ENCODE assay signal across 34 cellular contexts in genomic region chr15:71697999-71698398, GRCh38.
"Had no signal": no experiment of that assay in that cellular context is flagged by ENCODE, and none has a peak within 500 bp of the region (broad histone marks: within the 10 kb centered on the region; RNA-seq: fewer than 3 reads in every experiment).

No MANE protein-coding gene starts in this region.

- H3K27ac ChIP-seq: PC-9, RWPE1, SJSA1, WERI-Rb-1 had no signal

- H3K36me3 Mint-ChIP-seq: activated CD8-positive, alpha-beta memory T cell treated with anti-CD3 and anti-CD28 coated beads, Interleukin-2, amount 10 ng/mL, durations not matched to agents 7 days and 5 days; activated naive CD4-positive, alpha-beta T cell treated with anti-CD3 and anti-CD28 coated beads, Interleukin-2, amount 10 ng/mL, durations not matched to agents 7 days and 5 days; activated naive CD8-positive, alpha-beta T cell; brain had no signal

- H3K36me3 ChIP-seq: MG63, SJSA1, WERI-Rb-1 had no signal

- H3K4me3 ChIP-seq: MG63, PC-9, SJSA1 had no signal

- DNase-seq: activated CD4-positive, alpha-beta memory T cell treated with anti-CD3 and anti-CD28 coated beads, Interleukin-2, amount 10 ng/mL, durations not matched to agents 7 days and 5 days; activated CD4-positive, alpha-beta T cell treated with anti-CD3 and anti-CD28 coated beads for 1 hour; activated CD4-positive, alpha-beta T cell treated with anti-CD3 and anti-CD28 coated beads for 48 hours; activated CD4-positive, CD25-positive, alpha-beta regulatory T cell; activated CD8-positive, alpha-beta memory T cell treated with anti-CD3 and anti-CD28 coated beads for 24 hours; activated CD8-positive, alpha-beta memory T cell treated with anti-CD3 and anti-CD28 coated beads, Interleukin-2, amount 10 ng/mL, durations not matched to agents 7 days and 5 days; activated CD8-positive, alpha-beta memory T cell treated with anti-CD3 and anti-CD28 coated beads, Interleukin-2, amount 50 U/mL, for 48 hours; activated effector memory CD4-positive, alpha-beta T cell treated with Interleukin-2 at 50 U/mL for 16 hours; activated naive CD4-positive, alpha-beta T cell treated with anti-CD3 and anti-CD28 coated beads, Interleukin-2, amount 10 ng/mL, durations not matched to agents 7 days and 5 days; activated naive CD8-positive, alpha-beta T cell treated with anti-CD3 and anti-CD28 coated beads, Interleukin-2, amount 50 U/mL, for 24 hours; activated T-cell treated with anti-CD3 and anti-CD28 coated beads, Interleukin-2, amount 50 U/mL, for 48 hours; anterior cingulate cortex; caudate nucleus; cerebellar nuclear complex; Kasumi-1; KG1; MG63; NCI-H1048; NCI-H1436 treated with DMSO at 0.1 percent for 48 hours; NCI-H1694 treated with DMSO at 0.1 percent for 48 hours; NCI-H2029; NCI-H2107; NCI-H226; NCI-H510A; NCI-H526; PC-9; SHP77; SK-N-SH; T-helper 17 cell; WERI-Rb-1 had no signal

- ATAC-seq: activated CD8-positive, alpha-beta memory T cell treated with anti-CD3 and anti-CD28 coated beads, Interleukin-2, amount 10 ng/mL, durations not matched to agents 7 days and 5 days; activated naive CD8-positive, alpha-beta T cell treated with anti-CD3 and anti-CD28 coated beads, Interleukin-2, amount 50 U/mL, for 24 hours; T-helper 17 cell had no signal

- H3K27ac Mint-ChIP-seq: activated CD4-positive, alpha-beta memory T cell treated with anti-CD3 and anti-CD28 coated beads, Interleukin-2, amount 10 ng/mL, durations not matched to agents 7 days and 5 days; activated CD8-positive, alpha-beta memory T cell treated with anti-CD3 and anti-CD28 coated beads, Interleukin-2, amount 10 ng/mL, durations not matched to agents 7 days and 5 days; activated naive CD4-positive, alpha-beta T cell treated with anti-CD3 and anti-CD28 coated beads, Interleukin-2, amount 10 ng/mL, durations not matched to agents 7 days and 5 days; activated naive CD8-positive, alpha-beta T cell; activated naive CD8-positive, alpha-beta T cell treated with anti-CD3 and anti-CD28 coated beads, Interleukin-2, amount 50 U/mL, for 24 hours; brain; T-helper 17 cell had no signal

- H3K4me3 Mint-ChIP-seq: activated CD4-positive, alpha-beta memory T cell treated with anti-CD3 and anti-CD28 coated beads, Interleukin-2, amount 10 ng/mL, durations not matched to agents 7 days and 5 days; activated CD8-positive, alpha-beta memory T cell treated with anti-CD3 and anti-CD28 coated beads, Interleukin-2, amount 10 ng/mL, durations not matched to agents 7 days and 5 days; activated naive CD4-positive, alpha-beta T cell treated with anti-CD3 and anti-CD28 coated beads, Interleukin-2, amount 10 ng/mL, durations not matched to agents 7 days and 5 days; activated naive CD8-positive, alpha-beta T cell; activated naive CD8-positive, alpha-beta T cell treated with anti-CD3 and anti-CD28 coated beads, Interleukin-2, amount 50 U/mL, for 24 hours; brain; T-helper 17 cell had no signal

- H3K9me3 Mint-ChIP-seq: activated CD4-positive, alpha-beta memory T cell treated with anti-CD3 and anti-CD28 coated beads, Interleukin-2, amount 10 ng/mL, durations not matched to agents 7 days and 5 days; activated naive CD4-positive, alpha-beta T cell treated with anti-CD3 and anti-CD28 coated beads, Interleukin-2, amount 10 ng/mL, durations not matched to agents 7 days and 5 days; activated naive CD8-positive, alpha-beta T cell treated with anti-CD3 and anti-CD28 coated beads, Interleukin-2, amount 50 U/mL, for 24 hours had no signal

- H3K4me1 Mint-ChIP-seq: activated CD4-positive, alpha-beta memory T cell treated with anti-CD3 and anti-CD28 coated beads, Interleukin-2, amount 10 ng/mL, durations not matched to agents 7 days and 5 days; activated CD8-positive, alpha-beta memory T cell treated with anti-CD3 and anti-CD28 coated beads, Interleukin-2, amount 10 ng/mL, durations not matched to agents 7 days and 5 days; activated naive CD4-positive, alpha-beta T cell treated with anti-CD3 and anti-CD28 coated beads, Interleukin-2, amount 10 ng/mL, durations not matched to agents 7 days and 5 days; activated naive CD8-positive, alpha-beta T cell treated with anti-CD3 and anti-CD28 coated beads, Interleukin-2, amount 50 U/mL, for 24 hours; brain; T-helper 17 cell had no signal

- H3K27me3 ChIP-seq: MG63, SJSA1 had no signal

- H3K9me3 ChIP-seq: MG63, SJSA1, SK-N-SH had no signal

- H3K27me3 Mint-ChIP-seq: brain had no signal
